Comparison of ENCODE assay signal across 8 cellular contexts in genomic region chr16:49282690-49283375, GRCh38. TPM values are rescaled to one million over a fixed set of nuclear protein-coding genes. Genes with fewer than 3 reads are reported as not detected.
DNase-seq lines count a peak whose midpoint lies in the region; ATAC-seq and TF ChIP-seq lines count a peak whose summit lies in the region.

No MANE protein-coding gene starts in this region.

- H3K4me3 ChIP-seq in breast epithelium (peak overlapping the region; percentile 32 to 68 (median 58)), upper lobe of right lung (peak overlapping the region; percentile 40)

- no peaks in the 10 kb centered on the region for H3K9me3 ChIP-seq in breast epithelium
- no peaks in the 10 kb centered on the region for H3K9me3 ChIP-seq in upper lobe of right lung

- H3K4me1 Mint-ChIP-seq in MCF 10A (ENCODE audit: insufficient read depth, unreplicated experiment) (no peaks in the 10 kb centered on the region), memory B cell (peaks cover 5% of the 10 kb centered on the region)
- H3K4me1 Mint-ChIP-seq in activated naive CD8-positive, alpha-beta T cell treated with anti-CD3 and anti-CD28 coated beads, Interleukin-2, amount 10 ng/mL, durations not matched to agents 7 days and 5 days = peaks cover 2% of the 10 kb centered on the region

- POLR2A ChIA-PET in MCF 10A (lab: Yijun Ruan, JAX) = no interaction called here
- POLR2A ChIA-PET in activated naive CD8-positive, alpha-beta T cell treated with anti-CD3 and anti-CD28 coated beads, Interleukin-2, amount 10 ng/mL, durations not matched to agents 7 days and 5 days (lab: Charles Lee) = no interaction called here

- intact Hi-C loops in breast epithelium (cut with DNase I; ENCODE audit: low total_unique reads) = no loop called here
- intact Hi-C loops in MCF 10A (cut with micrococcal nuclease) = no loop called here
- intact Hi-C loops in upper lobe of right lung (cut with DNase I) = no loop called here

- no peak for TF ChIP-seq POLR2A in breast epithelium (IDR thresholded peaks at IDR 0.05)

- H3K27ac ChIP-seq in breast epithelium (no peak overlapping the region), upper lobe of right lung (no peak overlapping the region)

- no peak for ATAC-seq in activated naive CD8-positive, alpha-beta T cell treated with anti-CD3 and anti-CD28 coated beads, Interleukin-2, amount 10 ng/mL, durations not matched to agents 7 days and 5 days (ENCODE audit: low read depth)
- ATAC-seq in memory B cell (ENCODE audit: low read depth) = no peak
- no peak for ATAC-seq in upper lobe of right lung
- no peak for ATAC-seq in HG03159 (IDR thresholded peaks at IDR 0.05; ENCODE audit: unreplicated experiment)
- no peak for ATAC-seq in GM19324 (IDR thresholded peaks at IDR 0.05; ENCODE audit: low FRiP score, unreplicated experiment)

- DNase-seq in breast epithelium (ENCODE audit: low spot score in 2 of 2) (no peak), MCF 10A (ENCODE audit: unreplicated experiment) (no peak), memory B cell (ENCODE audit: low spot score in 2 of 2) (no peak), upper lobe of right lung (no peak), HPDE6-E6E7 (ENCODE audit: extremely low spot score) (no peak)
- no peak for DNase-seq in activated naive CD8-positive, alpha-beta T cell treated with anti-CD3 and anti-CD28 coated beads, Interleukin-2, amount 10 ng/mL, durations not matched to agents 7 days and 5 days

- H3K4me3 Mint-ChIP-seq in MCF 10A (ENCODE audit: unreplicated experiment) (no peak overlapping the region), memory B cell (peak overlapping the region; percentile 68)
- H3K4me3 Mint-ChIP-seq in activated naive CD8-positive, alpha-beta T cell treated with anti-CD3 and anti-CD28 coated beads, Interleukin-2, amount 10 ng/mL, durations not matched to agents 7 days and 5 days = peak overlapping the region; percentile 69

- CTCF ChIA-PET in MCF 10A (lab: Yijun Ruan, JAX) = interaction anchor here (1.0 kb wide), 1 partner anchor 12 kb away, joined by 4 read pairs; no protein-coding TSS in a partner anchor

- H3K27me3 Mint-ChIP-seq in MCF 10A (ENCODE audit: insufficient read depth, unreplicated experiment) (peaks cover 11% of the 10 kb centered on the region), memory B cell (peaks cover 17% of the 10 kb centered on the region)
- H3K27me3 Mint-ChIP-seq in activated naive CD8-positive, alpha-beta T cell treated with anti-CD3 and anti-CD28 coated beads, Interleukin-2, amount 10 ng/mL, durations not matched to agents 7 days and 5 days = peaks cover 64% of the 10 kb centered on the region

- no TSS peak for BruUV-seq in MCF 10A (replicated peaks; lab: Mats Ljungman, UMichigan)

- H3K27me3 ChIP-seq in breast epithelium (peaks cover 7 to 92% of the 10 kb centered on the region in 2 donors), upper lobe of right lung (peaks cover 91% of the 10 kb centered on the region)

- H3K27ac Mint-ChIP-seq in MCF 10A (ENCODE audit: low read depth, unreplicated experiment) (no peak overlapping the region), memory B cell (no peak overlapping the region)
- H3K27ac Mint-ChIP-seq in activated naive CD8-positive, alpha-beta T cell treated with anti-CD3 and anti-CD28 coated beads, Interleukin-2, amount 10 ng/mL, durations not matched to agents 7 days and 5 days = peak overlapping the region; percentile 58

- H3K4me1 ChIP-seq in breast epithelium (no peaks in the 10 kb centered on the region), upper lobe of right lung (peaks cover 6% of the 10 kb centered on the region)

- no peaks in the 10 kb centered on the region for H3K36me3 Mint-ChIP-seq in MCF 10A (ENCODE audit: insufficient read depth, unreplicated experiment)
- H3K36me3 Mint-ChIP-seq in activated naive CD8-positive, alpha-beta T cell treated with anti-CD3 and anti-CD28 coated beads, Interleukin-2, amount 10 ng/mL, durations not matched to agents 7 days and 5 days = peaks cover 2% of the 10 kb centered on the region
- peaks cover 3% of the 10 kb centered on the region for H3K36me3 Mint-ChIP-seq in memory B cell

- H3K9me3 Mint-ChIP-seq in MCF 10A (ENCODE audit: unreplicated experiment) (peaks cover 16% of the 10 kb centered on the region), memory B cell (peaks cover 2% of the 10 kb centered on the region)
- peaks cover 2% of the 10 kb centered on the region for H3K9me3 Mint-ChIP-seq in activated naive CD8-positive, alpha-beta T cell treated with anti-CD3 and anti-CD28 coated beads, Interleukin-2, amount 10 ng/mL, durations not matched to agents 7 days and 5 days

- no peak for TF ChIP-seq CTCF in breast epithelium (IDR thresholded peaks at IDR 0.05)
- no peak for TF ChIP-seq CTCF in MCF 10A (IDR thresholded peaks at IDR 0.05; ENCODE audit: unreplicated experiment)
- TF ChIP-seq CTCF in upper lobe of right lung (IDR thresholded peaks at IDR 0.05) = no peak

- H3K36me3 ChIP-seq in breast epithelium = no peaks in the 10 kb centered on the region
- no peaks in the 10 kb centered on the region for H3K36me3 ChIP-seq in upper lobe of right lung

RNA-seq across cellular contexts. Expression of gene CBLN1, which starts 1.2 kb away (rescaled TPM):
- under 1 TPM in 2 of 3 donors, not detected in 1; 0.44 to 0.64 TPM for total RNA-seq in breast epithelium
- total RNA-seq in MCF 10A (2022) = not detected in 2 replicates
- not detected for total RNA-seq in activated naive CD8-positive, alpha-beta T cell treated with anti-CD3 and anti-CD28 coated beads, Interleukin-2, amount 10 ng/mL, durations not matched to agents 7 days and 5 days
- 0.29 TPM for total RNA-seq in upper lobe of right lung
